ENCODE assay signal across 35 cellular contexts in genomic region chr3:161343540-161343939, GRCh38. TPM values are rescaled to one million over a fixed set of nuclear protein-coding genes. Genes with fewer than 3 reads are reported as not detected.
"Had no signal": no experiment of that assay in that cellular context is flagged by ENCODE, and none has a peak within 500 bp of the region (broad histone marks: within the 10 kb centered on the region; RNA-seq: fewer than 3 reads in every experiment).

No MANE protein-coding gene starts in this region.

- H3K36me3 ChIP-seq: MG63 had no signal

- H3K4me3 ChIP-seq: MG63 had no signal

- DNase-seq: Karpas-422, Kasumi-1, MG63, MM.1S, MV-4-11, NCI-H1048, NCI-H1092, NCI-H1092 treated with DMSO at 0.1 percent for 48 hours, NCI-H1105, NCI-H1105 treated with DMSO at 0.1 percent for 48 hours, NCI-H1417 treated with DMSO at 0.1 percent for 48 hours, NCI-H1436, NCI-H1436 treated with DMSO at 0.1 percent for 48 hours, NCI-H146, NCI-H1694, NCI-H1694 treated with DMSO at 0.1 percent for 48 hours, NCI-H187, NCI-H187 treated with DMSO at 0.1 percent for 48 hours, NCI-H1930, NCI-H2029, NCI-H2029 treated with DMSO at 0.1 percent for 48 hours, NCI-H2081 treated with DMSO at 0.1 percent for 48 hours, NCI-H2107, NCI-H2171, NCI-H2227 treated with DMSO at 0.1 percent for 48 hours, NCI-H226, NCI-H446, NCI-H446 treated with DMSO at 0.1 percent for 48 hours, NCI-H510A, NCI-H510A treated with DMSO at 0.1 percent for 48 hours, NCI-H524 had no signal

- H3K9me3 ChIP-seq: MG63 had no signal

RNA-seq across cellular contexts. Expression of gene SPTSSB, which starts 27.8 kb away (rescaled TPM):
- total RNA-seq: LHCN-M2, M059J, MCF 10A, NCI-H460 had no signal
